In genomic region chr12:110135806-110136205, GRCh38 we compare ENCODE assay signal across 19 cellular contexts.
"Had no signal": no experiment of that assay in that cellular context is flagged by ENCODE, and none has a peak within 500 bp of the region (broad histone marks: within the 10 kb centered on the region; RNA-seq: fewer than 3 reads in every experiment).

No MANE protein-coding gene starts in this region.

- H3K9me3 Mint-ChIP-seq: activated naive CD4-positive, alpha-beta T cell treated with anti-CD3 and anti-CD28 coated beads, Interleukin-2, amount 50 U/mL, for 24 hours; central memory CD8-positive, alpha-beta T cell; immature natural killer cell; mesothelial cell of epicardium; naive thymus-derived CD8-positive, alpha-beta T cell; stimulated activated naive CD8-positive, alpha-beta T cell treated with anti-CD3 and anti-CD28 coated beads, Interleukin-15, Interleukin-2, amounts not matched to agents 100 ng/mL and 50 ng/mL, for 24 hours had no signal

- H3K27ac Mint-ChIP-seq: activated naive CD4-positive, alpha-beta T cell treated with anti-CD3 and anti-CD28 coated beads, Interleukin-2, amount 50 U/mL, for 24 hours; immature natural killer cell; stimulated activated naive CD8-positive, alpha-beta T cell treated with anti-CD3 and anti-CD28 coated beads, Interleukin-15, Interleukin-2, amounts not matched to agents 100 ng/mL and 50 ng/mL, for 24 hours had no signal

- H3K27me3 ChIP-seq: colonic mucosa, dorsolateral prefrontal cortex, left lung, ovary, right atrium auricular region, tibial nerve had no signal

- H3K27ac ChIP-seq: colonic mucosa, left lung, right atrium auricular region, tibial nerve, VCaP had no signal

- H3K36me3 Mint-ChIP-seq: activated naive CD4-positive, alpha-beta T cell treated with anti-CD3 and anti-CD28 coated beads, Interleukin-2, amount 50 U/mL, for 24 hours; naive thymus-derived CD8-positive, alpha-beta T cell had no signal

- H3K36me3 ChIP-seq: colonic mucosa, ovary had no signal

- H3K4me3 Mint-ChIP-seq: activated naive CD4-positive, alpha-beta T cell treated with anti-CD3 and anti-CD28 coated beads, Interleukin-2, amount 50 U/mL, for 24 hours; central memory CD8-positive, alpha-beta T cell; immature natural killer cell; mesothelial cell of epicardium; naive thymus-derived CD8-positive, alpha-beta T cell; stimulated activated naive CD8-positive, alpha-beta T cell treated with anti-CD3 and anti-CD28 coated beads, Interleukin-15, Interleukin-2, amounts not matched to agents 100 ng/mL and 50 ng/mL, for 24 hours had no signal

- H3K27me3 Mint-ChIP-seq: activated naive CD4-positive, alpha-beta T cell treated with anti-CD3 and anti-CD28 coated beads, Interleukin-2, amount 50 U/mL, for 24 hours; central memory CD8-positive, alpha-beta T cell; naive thymus-derived CD8-positive, alpha-beta T cell; stimulated activated naive CD8-positive, alpha-beta T cell treated with anti-CD3 and anti-CD28 coated beads, Interleukin-15, Interleukin-2, amounts not matched to agents 100 ng/mL and 50 ng/mL, for 24 hours had no signal

- H3K4me3 ChIP-seq: colonic mucosa, dorsolateral prefrontal cortex, left lung, ovary, prostate gland, right atrium auricular region, tibial nerve had no signal

- DNase-seq: activated gamma-delta T cell treated with Interleukin-2 at 50 U/mL for 16 hours; activated T-cell treated with anti-CD3 and anti-CD28 coated beads, Interleukin-2, amount 50 U/mL, for 1 hour; aorta; colonic mucosa; dorsolateral prefrontal cortex; immature natural killer cell; kidney glomerular epithelial cell; left lung; ovary; stimulated activated CD4-positive, alpha-beta T cell treated with anti-CD3 and anti-CD28 coated beads, Interleukin-4, amount 100 ng/mL, for 4 hours had no signal

- H3K4me1 Mint-ChIP-seq: immature natural killer cell had no signal

- H3K9me3 ChIP-seq: colonic mucosa, left lung, ovary, prostate gland, right atrium auricular region, tibial nerve had no signal

- H3K4me1 ChIP-seq: colonic mucosa, left lung, prostate gland, right atrium auricular region, tibial nerve had no signal
